8 cellular contexts compared by ENCODE assay signal in the genomic region with DNA sequence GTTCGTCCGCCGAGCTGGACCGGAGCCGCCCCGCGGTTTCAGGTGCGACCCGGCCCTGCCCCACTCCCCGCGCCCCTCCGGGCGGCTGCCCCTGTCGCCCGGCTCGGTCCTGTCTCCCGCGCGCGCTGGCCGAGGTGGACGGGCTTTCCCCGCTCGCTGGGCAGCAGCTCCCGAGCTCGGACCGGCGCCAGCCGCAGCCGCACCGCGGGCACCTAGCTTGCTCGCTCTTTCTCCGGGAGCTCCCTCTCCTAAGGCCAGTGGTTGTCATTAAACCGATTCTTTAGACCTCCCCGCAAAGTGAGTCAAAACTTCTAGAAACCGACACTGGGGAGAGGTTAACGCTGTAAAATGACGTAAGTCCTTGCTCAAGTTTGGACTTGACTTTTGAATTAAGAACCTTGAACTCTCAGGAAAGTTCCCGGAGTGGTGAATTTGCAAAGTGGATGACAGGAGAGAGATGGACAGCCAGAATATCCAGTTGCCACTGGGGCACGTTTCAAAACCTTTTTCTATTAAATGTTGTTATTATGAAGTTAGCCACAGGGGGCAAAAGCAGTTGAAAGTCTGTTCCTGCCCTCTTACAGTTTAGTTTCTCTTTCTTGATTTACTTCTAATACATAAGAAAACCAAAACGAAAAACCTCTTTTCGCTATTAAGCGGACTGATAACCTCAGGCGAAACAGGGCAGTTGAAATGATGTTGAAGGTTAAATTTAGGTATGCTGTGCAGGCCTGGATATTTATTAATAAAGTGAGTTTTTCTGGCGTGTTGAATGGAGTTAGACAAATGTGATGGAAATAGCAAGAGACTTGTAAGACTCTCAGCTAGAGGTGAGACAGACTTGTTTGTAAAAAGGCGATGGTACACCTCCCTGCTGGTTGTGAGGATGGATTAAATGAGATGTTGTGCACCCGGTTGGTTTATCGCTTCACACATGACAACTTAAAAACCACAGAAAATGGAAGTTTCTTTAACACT.
DNase-seq lines count a peak whose midpoint lies in the region; ATAC-seq and TF ChIP-seq lines count a peak whose summit lies in the region.

No MANE protein-coding gene starts in this region.

- no peaks in the 10 kb centered on the region for H3K27me3 Mint-ChIP-seq in activated naive CD4-positive, alpha-beta T cell treated with anti-CD3 and anti-CD28 coated beads, Interleukin-2, amount 50 U/mL, for 24 hours

- H3K9me3 Mint-ChIP-seq in activated naive CD4-positive, alpha-beta T cell treated with anti-CD3 and anti-CD28 coated beads, Interleukin-2, amount 50 U/mL, for 24 hours: no peaks in the 10 kb centered on the region

- DNase-seq in GM03348 (ENCODE audit: low spot score) (peak; percentile 80), SHP77 treated with DMSO at 0.1 percent for 48 hours (lab: John Stamatoyannopoulos, UW) (peak; percentile 6), globus pallidus (ENCODE audit: low spot score) (peak; percentile 59), non-pigmented ciliary epithelial cell (ENCODE audit: low read depth) (peak; percentile 48), cortex of kidney (lab: John Stamatoyannopoulos, UW) (no peak)

- H3K4me1 Mint-ChIP-seq in activated naive CD4-positive, alpha-beta T cell treated with anti-CD3 and anti-CD28 coated beads, Interleukin-2, amount 50 U/mL, for 24 hours: peaks cover 53% of the 10 kb centered on the region

- peak; percentile 64 for ATAC-seq in GM21786 (IDR thresholded peaks at IDR 0.05; ENCODE audit: unreplicated experiment)

- no peak for TF ChIP-seq RAD21 in Ishikawa (IDR thresholded peaks at IDR 0.05; ENCODE audit: low read depth)

- peak overlapping the region; percentile 99 for H3K4me3 Mint-ChIP-seq in activated naive CD4-positive, alpha-beta T cell treated with anti-CD3 and anti-CD28 coated beads, Interleukin-2, amount 50 U/mL, for 24 hours

- peak overlapping the region; percentile 98 for H3K27ac Mint-ChIP-seq in activated naive CD4-positive, alpha-beta T cell treated with anti-CD3 and anti-CD28 coated beads, Interleukin-2, amount 50 U/mL, for 24 hours

- TF ChIP-seq EP300 in Ishikawa (IDR thresholded peaks at IDR 0.05; ENCODE audit: borderline replicate concordance): no peak

- H3K36me3 Mint-ChIP-seq in activated naive CD4-positive, alpha-beta T cell treated with anti-CD3 and anti-CD28 coated beads, Interleukin-2, amount 50 U/mL, for 24 hours: peaks cover 12% of the 10 kb centered on the region

TF ChIP-seq in Ishikawa, 13 proteins besides CTCF, POLR2A, EP300 and RAD21:
- TF ChIP-seq, protein P1, sequence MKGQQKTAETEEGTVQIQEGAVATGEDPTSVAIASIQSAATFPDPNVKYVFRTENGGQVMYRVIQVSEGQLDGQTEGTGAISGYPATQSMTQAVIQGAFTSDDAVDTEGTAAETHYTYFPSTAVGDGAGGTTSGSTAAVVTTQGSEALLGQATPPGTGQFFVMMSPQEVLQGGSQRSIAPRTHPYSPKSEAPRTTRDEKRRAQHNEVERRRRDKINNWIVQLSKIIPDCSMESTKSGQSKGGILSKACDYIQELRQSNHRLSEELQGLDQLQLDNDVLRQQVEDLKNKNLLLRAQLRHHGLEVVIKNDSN (IDR thresholded peaks at IDR 0.05): no peak
- TF ChIP-seq ZBTB7A (IDR thresholded peaks at IDR 0.05; ENCODE audit: low read depth) (peak; percentile 67; the same call in 1 of the 2 replicates), TEAD4 (IDR thresholded peaks at IDR 0.05) (no peak), TCF12 (IDR thresholded peaks at IDR 0.05; ENCODE audit: low read depth) (no peak), TAF1 (IDR thresholded peaks at IDR 0.05; ENCODE audit: low read depth) (no peak)
